In genomic region chr1:35883681-35884155, GRCh38 we compare ENCODE assay signal across 8 cellular contexts. TPM values are rescaled to one million over a fixed set of nuclear protein-coding genes. Genes with fewer than 3 reads are reported as not detected.
A peak's percentile ranks its signal among the peaks of the same experiment; 100 is the strongest.
DNase-seq lines count a peak whose midpoint lies in the region; ATAC-seq and TF ChIP-seq lines count a peak whose summit lies in the region.

No MANE protein-coding gene starts in this region.

- H3K36me3 ChIP-seq in HEK293 (ENCODE audit: control insufficient read depth in 2 of 2, insufficient read depth in 1 of 2, low read length in 2 of 2): peaks cover under 1 to 10% of the 10 kb centered on the region in 2 experiments; a peak in 1 of 3 replicates

- CTCF ChIA-PET in HEK293 (lab: Yijun Ruan, JAX): interaction anchor here (0.6 to 2.2 kb wide), 16 partner anchors 10 to 437 kb away, joined by 3 to 15 read pairs (median 3); no protein-coding TSS in a partner anchor

- ATAC-seq in esophagus mucosa (peak; percentile 32), HG03097 (IDR thresholded peaks at IDR 0.05; ENCODE audit: low FRiP score, unreplicated experiment) (no peak)
- ATAC-seq in naive thymus-derived CD8-positive, alpha-beta T cell: peak in 1 of 2 donors; percentile 10

- peaks cover 13% of the 10 kb centered on the region for H3K36me3 Mint-ChIP-seq in activated T-cell treated with anti-CD3 and anti-CD28 coated beads, Interleukin-2, amount 50 U/mL, for 24 hours (ENCODE audit: low read depth)
- H3K36me3 Mint-ChIP-seq in naive thymus-derived CD8-positive, alpha-beta T cell: peaks cover 0 to 13% (median 0%) of the 10 kb centered on the region in 3 donors

- no peaks in the 10 kb centered on the region for H3K9me3 ChIP-seq in HEK293 (ENCODE audit: control insufficient read depth, insufficient read depth, low read depth, low read length)

- peak; percentile 80 for DNase-seq in D341Med (ENCODE audit: low spot score)
- peak; percentile 26 for DNase-seq in NCI-H526 treated with DMSO at 0.1 percent for 48 hours (lab: John Stamatoyannopoulos, UW)
- DNase-seq in activated T-cell treated with anti-CD3 and anti-CD28 coated beads, Interleukin-2, amount 50 U/mL, for 24 hours: peak; percentile 72
- DNase-seq in naive thymus-derived CD8-positive, alpha-beta T cell: peak in 8 of 10 donors; percentile 21 to 73 (median 42)
- peak in 33 of 49 donors; percentile 10 to 88 (median 34) for DNase-seq in substantia nigra (lab: John Stamatoyannopoulos, UW)

- H3K9me3 Mint-ChIP-seq in activated T-cell treated with anti-CD3 and anti-CD28 coated beads, Interleukin-2, amount 50 U/mL, for 24 hours: no peaks in the 10 kb centered on the region
- no peaks in the 10 kb centered on the region for H3K9me3 Mint-ChIP-seq in naive thymus-derived CD8-positive, alpha-beta T cell

- no peaks in the 10 kb centered on the region for H3K27me3 Mint-ChIP-seq in activated T-cell treated with anti-CD3 and anti-CD28 coated beads, Interleukin-2, amount 50 U/mL, for 24 hours
- no peaks in the 10 kb centered on the region for H3K27me3 Mint-ChIP-seq in naive thymus-derived CD8-positive, alpha-beta T cell

- peak overlapping the region; percentile 93 for H3K27ac Mint-ChIP-seq in activated T-cell treated with anti-CD3 and anti-CD28 coated beads, Interleukin-2, amount 50 U/mL, for 24 hours
- peak overlapping the region; percentile 53 to 93 (median 90) for H3K27ac Mint-ChIP-seq in naive thymus-derived CD8-positive, alpha-beta T cell

- no peak for TF ChIP-seq CTCF in HEK293 (tag by site-specific recombination; IDR thresholded peaks at IDR 0.05)

- POLR2A ChIA-PET in HEK293 (lab: Yijun Ruan, JAX): interaction anchor here (0.7 to 1.8 kb wide), 5 partner anchors 10 to 47 kb away, joined by 3 to 13 read pairs (median 4); partner anchors contain the start of gene AGO3
- POLR2A ChIA-PET in naive thymus-derived CD8-positive, alpha-beta T cell (lab: Charles Lee): interaction anchor here (0.6 to 3.3 kb wide), 5 partner anchors 9 to 95 kb away, joined by 3 to 34 read pairs (median 4); partner anchors contain the start of gene AGO3

- H3K4me3 Mint-ChIP-seq in activated T-cell treated with anti-CD3 and anti-CD28 coated beads, Interleukin-2, amount 50 U/mL, for 24 hours: peak overlapping the region; percentile 94
- H3K4me3 Mint-ChIP-seq in naive thymus-derived CD8-positive, alpha-beta T cell: peak overlapping the region; percentile 91 to 99 (median 93)

- H3K27ac ChIP-seq in HEK293 (ENCODE audit: extremely low read depth, low read depth, low read length): peak overlapping the region; percentile 80; the same call in 1 of the 2 replicates
- peak overlapping the region; percentile 84 for H3K27ac ChIP-seq in substantia nigra (ENCODE audit: low read depth, low read length, poor library complexity, severe bottlenecking)

- peak overlapping the region; percentile 90 for H3K4me3 ChIP-seq in HEK293 (ENCODE audit: low read depth, low read length)

- peaks cover 49% of the 10 kb centered on the region for H3K4me1 Mint-ChIP-seq in activated T-cell treated with anti-CD3 and anti-CD28 coated beads, Interleukin-2, amount 50 U/mL, for 24 hours (ENCODE audit: low read depth)
- H3K4me1 Mint-ChIP-seq in naive thymus-derived CD8-positive, alpha-beta T cell: peaks cover 32 to 59% (median 54%) of the 10 kb centered on the region in 4 donors

- peaks cover 20% of the 10 kb centered on the region for H3K4me1 ChIP-seq in HEK293 (ENCODE audit: control insufficient read depth, insufficient read depth, low read length)

TF ChIP-seq in HEK293, 187 proteins besides CTCF, POLR2A, EP300 and RAD21 (continues in another document):
- TF ChIP-seq SP3 (tag by site-specific recombination; IDR thresholded peaks at IDR 0.05): peak; percentile 95
- peak; percentile 95 for TF ChIP-seq PATZ1 (tag by site-specific recombination; IDR thresholded peaks at IDR 0.05)
- TF ChIP-seq ZFP37 (tag by site-specific recombination; IDR thresholded peaks at IDR 0.05): 0 out of 2 replicates have a peak, but pooled peaks have one; percentile 28
- TF ChIP-seq ZNF394 (tag by site-specific recombination; IDR thresholded peaks at IDR 0.05; ENCODE audit: borderline replicate concordance): no peak
- TF ChIP-seq, protein P1, sequence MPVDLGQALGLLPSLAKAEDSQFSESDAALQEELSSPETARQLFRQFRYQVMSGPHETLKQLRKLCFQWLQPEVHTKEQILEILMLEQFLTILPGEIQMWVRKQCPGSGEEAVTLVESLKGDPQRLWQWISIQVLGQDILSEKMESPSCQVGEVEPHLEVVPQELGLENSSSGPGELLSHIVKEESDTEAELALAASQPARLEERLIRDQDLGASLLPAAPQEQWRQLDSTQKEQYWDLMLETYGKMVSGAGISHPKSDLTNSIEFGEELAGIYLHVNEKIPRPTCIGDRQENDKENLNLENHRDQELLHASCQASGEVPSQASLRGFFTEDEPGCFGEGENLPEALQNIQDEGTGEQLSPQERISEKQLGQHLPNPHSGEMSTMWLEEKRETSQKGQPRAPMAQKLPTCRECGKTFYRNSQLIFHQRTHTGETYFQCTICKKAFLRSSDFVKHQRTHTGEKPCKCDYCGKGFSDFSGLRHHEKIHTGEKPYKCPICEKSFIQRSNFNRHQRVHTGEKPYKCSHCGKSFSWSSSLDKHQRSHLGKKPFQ (tag by site-specific recombination; IDR thresholded peaks at IDR 0.05): no peak
- TF ChIP-seq MYNN (tag by site-specific recombination; IDR thresholded peaks at IDR 0.05; ENCODE audit: borderline replicate concordance): no peak
- TF ChIP-seq ZNF341 (tag by site-specific recombination; IDR thresholded peaks at IDR 0.05; ENCODE audit: low read depth): peak; percentile 63
- TF ChIP-seq ZIC2 (tag by site-specific recombination; IDR thresholded peaks at IDR 0.05): peak; percentile 84
- TF ChIP-seq ZNF37A (tag by site-specific recombination; IDR thresholded peaks at IDR 0.05): no peak
- TF ChIP-seq KLF9 (tag by site-specific recombination; IDR thresholded peaks at IDR 0.05; ENCODE audit: low read depth): peak; percentile 97
- TF ChIP-seq GLIS2 (tag by site-specific recombination; IDR thresholded peaks at IDR 0.05): peak; percentile 97
- TF ChIP-seq GLIS1 (tag by site-specific recombination; IDR thresholded peaks at IDR 0.05): peak; percentile 74
- no peak for TF ChIP-seq REPIN1 (tag by site-specific recombination; IDR thresholded peaks at IDR 0.05; ENCODE audit: low read depth)
- TF ChIP-seq SP7 (tag by site-specific recombination; IDR thresholded peaks at IDR 0.05): peak; percentile 53; the same call in 1 of the 2 replicates
- no peak for TF ChIP-seq ZNF529 (tag by site-specific recombination; IDR thresholded peaks at IDR 0.05; ENCODE audit: insufficient replicate concordance)
- 0 out of 2 replicates have a peak, but pooled peaks have one; percentile 8 for TF ChIP-seq ZXDB (tag by site-specific recombination; IDR thresholded peaks at IDR 0.05)
- peak; percentile 87 for TF ChIP-seq KLF8 (tag by site-specific recombination; IDR thresholded peaks at IDR 0.05)
- TF ChIP-seq ZBTB17 (tag by site-specific recombination; IDR thresholded peaks at IDR 0.05): 0 out of 2 replicates have a peak, but pooled peaks have one; percentile 28
- no peak for TF ChIP-seq ZNF239 (tag by site-specific recombination; IDR thresholded peaks at IDR 0.05)
- peak; percentile 30; the same call in 1 of the 2 replicates for TF ChIP-seq ZNF2 (tag by site-specific recombination; IDR thresholded peaks at IDR 0.05)
- peak; percentile 86 for TF ChIP-seq EGR2 (tag by site-specific recombination; IDR thresholded peaks at IDR 0.05; ENCODE audit: low read depth)
- no peak for TF ChIP-seq ZNF426 (tag by site-specific recombination; IDR thresholded peaks at IDR 0.05)

RNA-seq across cellular contexts. Expression of gene AGO1, which starts 0.7 kb away (rescaled TPM):
- total RNA-seq in esophagus mucosa: 14.8 TPM
- total RNA-seq in naive thymus-derived CD8-positive, alpha-beta T cell: 10 to 100 TPM; 27.7 to 28.3 TPM
- polyA plus RNA-seq in naive thymus-derived CD8-positive, alpha-beta T cell: 1 to 10 TPM; 6.1 to 9.9 (median 7.9) TPM

RNA-seq across cellular contexts. Expression of gene AGO3, which starts 47.2 kb away (rescaled TPM):
- 12.1 TPM for total RNA-seq in esophagus mucosa
- total RNA-seq in naive thymus-derived CD8-positive, alpha-beta T cell: 10 to 100 TPM; 38.6 to 40.8 TPM
- polyA plus RNA-seq in naive thymus-derived CD8-positive, alpha-beta T cell: 10 to 100 TPM in 1 of 3 donors, 1 to 10 TPM in 2; 5.7 to 16.8 (median 8.6) TPM

Comparison
In these comparisons a context has a peak if more than half of its experiments do, and no peak if none do; other contexts are left out.
1. DNase-seq: peak in every context shown above with its lines; median percentile 80 in D341Med; 72 in activated T-cell treated with anti-CD3 and anti-CD28 coated beads, Interleukin-2, amount 50 U/mL, for 24 hours; 42 in naive thymus-derived CD8-positive, alpha-beta T cell; 34 in substantia nigra; 26 in NCI-H526 treated with DMSO at 0.1 percent for 48 hours.